18 cellular contexts compared by ENCODE assay signal in the genomic region with DNA sequence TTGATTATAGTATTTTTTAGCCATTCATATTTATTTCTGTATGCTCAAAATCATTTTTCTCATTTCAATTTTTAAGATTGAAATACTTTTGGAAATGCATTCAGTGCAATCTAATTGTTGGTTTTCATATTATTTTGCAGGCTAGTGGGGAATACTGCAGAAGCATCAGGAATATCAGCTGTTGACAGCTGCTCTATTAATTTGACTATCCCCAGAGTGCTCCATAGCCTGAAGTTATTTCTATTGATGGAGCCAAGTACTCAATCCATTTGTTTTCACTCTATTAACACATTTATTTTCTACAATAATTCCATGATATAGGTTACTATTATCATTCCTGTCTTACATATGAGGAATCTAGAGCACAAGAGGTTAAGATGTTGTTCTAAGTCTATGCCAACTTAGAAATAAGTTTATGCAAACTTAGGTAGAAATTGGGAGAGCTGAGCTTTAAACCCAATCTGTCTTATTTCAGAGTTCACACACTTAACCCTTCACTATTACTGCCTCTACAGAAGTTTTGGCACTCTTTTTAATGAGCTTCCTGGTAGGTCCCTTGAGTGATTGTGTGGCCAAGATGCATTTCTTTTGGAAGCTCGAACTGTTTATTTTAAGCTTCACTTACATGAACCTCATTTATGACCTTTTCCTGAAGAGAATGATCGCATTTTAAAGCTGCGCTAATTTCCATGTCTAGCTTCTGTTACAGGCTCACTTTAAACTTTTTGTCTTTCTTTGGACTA.
DNase-seq lines count a peak whose midpoint lies in the region; TF ChIP-seq lines count a peak whose summit lies in the region.
"Had no signal": no experiment of that assay in that cellular context is flagged by ENCODE, and none has a peak within 500 bp of the region (broad histone marks: within the 10 kb centered on the region; RNA-seq: fewer than 3 reads in every experiment).

No MANE protein-coding gene starts in this region.

- H3K27me3 Mint-ChIP-seq in nephron (ENCODE audit: low read depth) = no peaks in the 10 kb centered on the region

- H3K9me3 Mint-ChIP-seq in nephron = peaks cover 3% of the 10 kb centered on the region
- H3K9me3 Mint-ChIP-seq: HFFc6 had no signal

- no peak overlapping the region for H3K9ac ChIP-seq in BLaER1 treated with 17β-estradiol and CSF1 and Interleukin-3, amounts not matched to agents 10 nM and 100 nM
- no peak overlapping the region for H3K9ac ChIP-seq in fibroblast of lung (ENCODE audit: insufficient read depth, low read length)

- H3K27me3 ChIP-seq in BLaER1 treated with 17β-estradiol and CSF1 and Interleukin-3, amounts not matched to agents 10 nM and 100 nM = no peaks in the 10 kb centered on the region
- H3K27me3 ChIP-seq in fibroblast of lung (ENCODE audit: control insufficient read depth, insufficient read depth, low read length) = no peaks in the 10 kb centered on the region

- H3K27ac ChIP-seq in BLaER1 treated with 17β-estradiol and CSF1 and Interleukin-3, amounts not matched to agents 10 nM and 100 nM = no peak overlapping the region
- H3K27ac ChIP-seq in fibroblast of lung (ENCODE audit: insufficient read depth, low read length) = no peak overlapping the region

- peak overlapping the region in 7 of 11 experiments; percentile 21 to 68 (median 37); a peak in 11 of 22 replicates for H3K4me2 ChIP-seq in BLaER1 treated with 17β-estradiol and CSF1 and Interleukin-3, amounts not matched to agents 10 nM and 100 nM
- H3K4me2 ChIP-seq in fibroblast of lung (ENCODE audit: extremely low read depth, insufficient read depth, low read length) = no peak overlapping the region

- no peak for TF ChIP-seq CTCF in fibroblast of lung (conservative IDR thresholded peaks at IDR 0.05 in 1 of 2, IDR thresholded peaks at IDR 0.05 in 1 of 2; ENCODE audit: low read depth in 1 of 2, low read length in 2 of 2)
- TF ChIP-seq CTCF in nephron (IDR thresholded peaks at IDR 0.05; ENCODE audit: unreplicated experiment in 3 of 3) = no peak

- peaks cover 0 to 13% (median 7%) of the 10 kb centered on the region in 10 experiments; a peak in 10 of 20 replicates for H3K4me1 ChIP-seq in BLaER1 treated with 17β-estradiol and CSF1 and Interleukin-3, amounts not matched to agents 10 nM and 100 nM
- no peaks in the 10 kb centered on the region for H3K4me1 ChIP-seq in fibroblast of lung (ENCODE audit: control insufficient read depth, extremely low read depth, insufficient read depth, low read length)

- H4K20me1 ChIP-seq in BLaER1 treated with 17β-estradiol and CSF1 and Interleukin-3, amounts not matched to agents 10 nM and 100 nM = no peaks in the 10 kb centered on the region
- H4K20me1 ChIP-seq in fibroblast of lung (ENCODE audit: control insufficient read depth, extremely low read depth, insufficient read depth, low read length) = no peaks in the 10 kb centered on the region

- peaks cover 0 to 6% (median 4%) of the 10 kb centered on the region in 11 experiments; a peak in 7 of 22 replicates for H3K9me3 ChIP-seq in BLaER1 treated with 17β-estradiol and CSF1 and Interleukin-3, amounts not matched to agents 10 nM and 100 nM (replicated peaks in 1 of 11)
- no peaks in the 10 kb centered on the region for H3K9me3 ChIP-seq in fibroblast of lung (ENCODE audit: control insufficient read depth, insufficient read depth, low read depth, low read length)

- H3K36me3 ChIP-seq in BLaER1 treated with 17β-estradiol and CSF1 and Interleukin-3, amounts not matched to agents 10 nM and 100 nM = no peaks in the 10 kb centered on the region
- no peaks in the 10 kb centered on the region for H3K36me3 ChIP-seq in fibroblast of lung (ENCODE audit: control insufficient read depth, insufficient read depth, low read length)

- DNase-seq in NCI-H446 treated with DMSO at 0.1 percent for 48 hours (lab: John Stamatoyannopoulos, UW) = peak; percentile 62
- DNase-seq in fibroblast of lung (ENCODE audit: low read depth in 2 of 2) = peak; percentile 17 to 24
- DNase-seq in NCI-H748 treated with DMSO at 0.1 percent for 48 hours (lab: John Stamatoyannopoulos, UW) = no peak
- DNase-seq in activated T-cell treated with anti-CD3 and anti-CD28 coated beads, Interleukin-2, amount 50 U/mL, for 48 hours = no peak
- no peak for DNase-seq in epidermal melanocyte (ENCODE audit: insufficient read length, low spot score)
- DNase-seq in NCI-H82 treated with DMSO at 0.1 percent for 48 hours (lab: John Stamatoyannopoulos, UW; ENCODE audit: unreplicated experiment) = no peak
- DNase-seq: ACHN, DMS79 treated with DMSO at 0.1 percent for 48 hours, HFFc6, KBM-7, MV-4-11, NCI-H1694 treated with DMSO at 0.1 percent for 48 hours, NCI-H2227 treated with DMSO at 0.1 percent for 48 hours, NCI-H526 treated with DMSO at 0.1 percent for 48 hours, SHP77 had no signal

- no peaks in the 10 kb centered on the region for H3K79me2 ChIP-seq in fibroblast of lung (ENCODE audit: control insufficient read depth, insufficient read depth, low read length)

- peaks cover 32% of the 10 kb centered on the region for H3K4me1 Mint-ChIP-seq in nephron
- H3K4me1 Mint-ChIP-seq: CD14-positive monocyte had no signal

- no peaks in the 10 kb centered on the region for H3K36me3 Mint-ChIP-seq in nephron (ENCODE audit: low read depth)
- H3K36me3 Mint-ChIP-seq: CD14-positive monocyte had no signal

- H2AFZ ChIP-seq in fibroblast of lung (ENCODE audit: low read length) = no peak overlapping the region

- no peak overlapping the region for H3K4me3 ChIP-seq in BLaER1 treated with 17β-estradiol and CSF1 and Interleukin-3, amounts not matched to agents 10 nM and 100 nM
- no peak overlapping the region for H3K4me3 ChIP-seq in fibroblast of lung (replicated peaks in 1 of 4; ENCODE audit: control extremely low read depth in 1 of 4, insufficient read depth in 1 of 4, low read depth in 3 of 4, low read length in 4 of 4)

- no peak overlapping the region for H3K4me3 Mint-ChIP-seq in nephron
- H3K4me3 Mint-ChIP-seq: CD14-positive monocyte, HFFc6 had no signal

- peak overlapping the region; percentile 16 to 81 (median 26) for H3K27ac Mint-ChIP-seq in nephron
- H3K27ac Mint-ChIP-seq: CD14-positive monocyte, HFFc6 had no signal

Comparison
In these comparisons a context has a peak if more than half of its experiments do, and no peak if none do; other contexts are left out.
1. DNase-seq: peak in NCI-H446 treated with DMSO at 0.1 percent for 48 hours (single experiment) and fibroblast of lung (2 of 2); none in NCI-H748 treated with DMSO at 0.1 percent for 48 hours (single experiment), activated T-cell treated with anti-CD3 and anti-CD28 coated beads, Interleukin-2, amount 50 U/mL, for 48 hours (0 of 2), epidermal melanocyte (single experiment) and NCI-H82 treated with DMSO at 0.1 percent for 48 hours (single experiment).